ENCODE assay signal across 32 cellular contexts in the genomic region with DNA sequence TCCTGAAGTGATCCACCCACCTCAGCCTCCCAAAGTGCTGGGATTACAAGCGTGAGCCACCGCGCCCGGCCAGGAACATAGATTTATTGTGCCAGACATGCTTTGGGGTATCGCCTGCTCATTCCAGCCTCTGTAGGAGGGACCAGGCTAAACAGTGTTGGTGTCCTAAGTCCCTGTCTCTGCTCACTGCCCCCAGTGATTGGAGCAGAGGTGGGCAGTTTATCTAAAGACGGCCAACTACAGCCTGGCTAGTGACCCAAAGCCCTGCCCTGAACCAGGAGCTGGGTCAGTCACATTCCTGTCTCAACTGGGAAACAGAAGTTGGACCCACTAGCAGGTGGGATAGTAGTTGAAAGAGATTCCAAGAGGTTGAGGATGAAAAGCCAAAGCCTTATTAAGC. TPM values are rescaled to one million over a fixed set of nuclear protein-coding genes. Genes with fewer than 3 reads are reported as not detected.
"Had no signal": no experiment of that assay in that cellular context is flagged by ENCODE, and none has a peak within 500 bp of the region (broad histone marks: within the 10 kb centered on the region; RNA-seq: fewer than 3 reads in every experiment).

No MANE protein-coding gene starts in this region.

- H3K4me3 ChIP-seq: body of pancreas, colonic mucosa, esophagus squamous epithelium, gastroesophageal sphincter, heart right ventricle had no signal

- H3K27ac ChIP-seq: body of pancreas, colonic mucosa, epithelial cell of prostate, WERI-Rb-1 had no signal

- DNase-seq: activated B cell treated with CpG ODN at 0.5 μM for 24 hours; activated CD4-positive, alpha-beta T cell treated with anti-CD3 and anti-CD28 coated beads for 48 hours; activated CD4-positive, alpha-beta T cell treated with anti-CD3 and anti-CD28 coated beads, Interleukin-2, amount 50 U/mL, for 1 hour; activated CD4-positive, alpha-beta T cell treated with anti-CD3 and anti-CD28 coated beads, Interleukin-2, amount 50 U/mL, for 48 hours; activated CD8-positive, alpha-beta memory T cell treated with anti-CD3 and anti-CD28 coated beads for 24 hours; activated CD8-positive, alpha-beta T cell treated with anti-CD3 and anti-CD28 coated beads for 36 hours; activated effector memory CD4-positive, alpha-beta T cell treated with Interleukin-2 at 50 U/mL for 16 hours; activated gamma-delta T cell treated with Interleukin-2 at 50 U/mL for 16 hours; activated naive CD4-positive, alpha-beta T cell treated with Interleukin-2 at 50 U/mL for 16 hours; activated naive CD8-positive, alpha-beta T cell treated with anti-CD3 and anti-CD28 coated beads, Interleukin-2, amount 10 ng/mL, durations not matched to agents 7 days and 5 days; activated T-cell treated with anti-CD3 and anti-CD28 coated beads, Interleukin-2, amount 50 U/mL, for 4 hours; amygdala; aorta; body of pancreas; caudate nucleus; cerebellar nuclear complex; colonic mucosa; effector CD8-positive, alpha-beta T cell; esophagus squamous epithelium; foreskin melanocyte; heart right ventricle; T-helper 17 cell; T1000; WERI-Rb-1 had no signal

- H3K27ac Mint-ChIP-seq: activated B cell treated with CpG ODN at 0.5 μM for 24 hours; activated CD8-positive, alpha-beta T cell treated with anti-CD3 and anti-CD28 coated beads for 36 hours; activated naive CD4-positive, alpha-beta T cell treated with anti-CD3 and anti-CD28 coated beads, Interleukin-2, amount 50 U/mL, for 24 hours; activated naive CD8-positive, alpha-beta T cell treated with anti-CD3 and anti-CD28 coated beads, Interleukin-2, amount 10 ng/mL, durations not matched to agents 7 days and 5 days; T-helper 2 cell treated with Interferon-gamma antibody and Interleukin-4, amounts not matched to agents 5 μg/mL and 100 μg/mL, for 36 hours had no signal

- H3K36me3 ChIP-seq: colonic mucosa, esophagus squamous epithelium, gastroesophageal sphincter, heart right ventricle, WERI-Rb-1 had no signal

- H3K4me3 Mint-ChIP-seq: activated B cell treated with CpG ODN at 0.5 μM for 24 hours; activated CD8-positive, alpha-beta T cell treated with anti-CD3 and anti-CD28 coated beads for 36 hours; activated naive CD4-positive, alpha-beta T cell treated with anti-CD3 and anti-CD28 coated beads, Interleukin-2, amount 50 U/mL, for 24 hours; activated naive CD8-positive, alpha-beta T cell treated with anti-CD3 and anti-CD28 coated beads, Interleukin-2, amount 10 ng/mL, durations not matched to agents 7 days and 5 days; activated T-cell treated with anti-CD3 and anti-CD28 coated beads, Interleukin-2, amount 50 U/mL, for 4 hours; activated T-helper 17 cell treated with anti-CD3 and anti-CD28 coated beads, Interleukin-2, amount 50 U/mL, for 72 hours; T-helper 17 cell; T-helper 2 cell treated with Interferon-gamma antibody and Interleukin-4, amounts not matched to agents 5 μg/mL and 100 μg/mL, for 36 hours had no signal

- H3K9me3 Mint-ChIP-seq: activated B cell treated with CpG ODN at 0.5 μM for 24 hours; activated CD8-positive, alpha-beta T cell treated with anti-CD3 and anti-CD28 coated beads for 36 hours; activated naive CD4-positive, alpha-beta T cell treated with anti-CD3 and anti-CD28 coated beads, Interleukin-2, amount 50 U/mL, for 24 hours; activated naive CD8-positive, alpha-beta T cell treated with anti-CD3 and anti-CD28 coated beads, Interleukin-2, amount 10 ng/mL, durations not matched to agents 7 days and 5 days; activated T-cell treated with anti-CD3 and anti-CD28 coated beads, Interleukin-2, amount 50 U/mL, for 4 hours; activated T-helper 17 cell treated with anti-CD3 and anti-CD28 coated beads, Interleukin-2, amount 50 U/mL, for 72 hours; T-helper 2 cell treated with Interferon-gamma antibody and Interleukin-4, amounts not matched to agents 5 μg/mL and 100 μg/mL, for 36 hours had no signal

- H3K9me3 ChIP-seq: body of pancreas, colonic mucosa, esophagus squamous epithelium, gastroesophageal sphincter had no signal

- H3K36me3 Mint-ChIP-seq: activated naive CD4-positive, alpha-beta T cell treated with anti-CD3 and anti-CD28 coated beads, Interleukin-2, amount 50 U/mL, for 24 hours; activated naive CD8-positive, alpha-beta T cell treated with anti-CD3 and anti-CD28 coated beads, Interleukin-2, amount 10 ng/mL, durations not matched to agents 7 days and 5 days had no signal

- FAIRE-seq: endometrium, endothelial cell of umbilical vein had no signal

- H3K27me3 Mint-ChIP-seq: activated B cell treated with CpG ODN at 0.5 μM for 24 hours had no signal

- ATAC-seq: activated CD4-positive, CD25-positive, alpha-beta regulatory T cell treated with anti-CD3 and anti-CD28 coated beads, Interleukin-2, amount 50 U/mL, for 24 hours; activated CD8-positive, alpha-beta T cell treated with anti-CD3 and anti-CD28 coated beads for 36 hours; activated T-cell treated with anti-CD3 and anti-CD28 coated beads, Interleukin-2, amount 50 U/mL, for 4 hours; activated T-helper 17 cell treated with anti-CD3 and anti-CD28 coated beads, Interleukin-2, amount 50 U/mL, for 72 hours; body of pancreas; gastroesophageal sphincter; T-helper 17 cell had no signal

- H3K27me3 ChIP-seq: body of pancreas, colonic mucosa, esophagus squamous epithelium, heart right ventricle had no signal

- H3K4me1 ChIP-seq: colonic mucosa had no signal

RNA-seq across cellular contexts. Expression of gene ETV4, which starts 36.3 kb away (rescaled TPM):
- total RNA-seq: activated B cell treated with CpG ODN at 0.5 μM for 24 hours, T-helper 17 cell had no signal
